In genomic region chr6:24774696-24775519, GRCh38 we compare ENCODE assay signal across 8 cellular contexts.
DNase-seq lines count a peak whose midpoint lies in the region; ATAC-seq lines count a peak whose summit lies in the region.

GMNN (plus strand) TSS chr6:24774937; CDS start chr6:24777247, 2,310 bp downstream.

- H3K9ac ChIP-seq in BLaER1 treated with 17β-estradiol and CSF1 and Interleukin-3, amounts not matched to agents 10 nM and 100 nM = peak within 1 kb of the TSS; percentile 76 to 95 (median 93)

- peak; percentile 95 for ATAC-seq in GM19328 (IDR thresholded peaks at IDR 0.05; ENCODE audit: unreplicated experiment)
- peak; percentile 81 for ATAC-seq in HG03469 (IDR thresholded peaks at IDR 0.05; ENCODE audit: unreplicated experiment)

- peak within 1 kb of the TSS; percentile 56 to 96 (median 92); a peak in 21 of 22 replicates for H3K27ac ChIP-seq in BLaER1 treated with 17β-estradiol and CSF1 and Interleukin-3, amounts not matched to agents 10 nM and 100 nM
- peak within 1 kb of the TSS; percentile 100 for H3K27ac ChIP-seq in cingulate gyrus (ENCODE audit: low read depth, low read length)

- peaks cover 23 to 43% (median 34%) of the 10 kb centered on the region in 10 experiments for H3K4me1 ChIP-seq in BLaER1 treated with 17β-estradiol and CSF1 and Interleukin-3, amounts not matched to agents 10 nM and 100 nM

- H3K36me3 ChIP-seq in BLaER1 treated with 17β-estradiol and CSF1 and Interleukin-3, amounts not matched to agents 10 nM and 100 nM = peaks cover 0 to 28% (median 19%) of the 10 kb centered on the region in 11 experiments; a peak in 13 of 22 replicates

- peak within 1 kb of the TSS; percentile 83 to 94 (median 89) for H3K4me3 ChIP-seq in BLaER1 treated with 17β-estradiol and CSF1 and Interleukin-3, amounts not matched to agents 10 nM and 100 nM

- no peaks in the 10 kb centered on the region for H3K27me3 ChIP-seq in BLaER1 treated with 17β-estradiol and CSF1 and Interleukin-3, amounts not matched to agents 10 nM and 100 nM

- no peaks in the 10 kb centered on the region for H3K9me3 ChIP-seq in BLaER1 treated with 17β-estradiol and CSF1 and Interleukin-3, amounts not matched to agents 10 nM and 100 nM (replicated peaks in 1 of 11)

- H4K20me1 ChIP-seq in BLaER1 treated with 17β-estradiol and CSF1 and Interleukin-3, amounts not matched to agents 10 nM and 100 nM = peaks cover 0 to 45% (median 25%) of the 10 kb centered on the region in 11 experiments; a peak in 16 of 22 replicates

- peak within 1 kb of the TSS; percentile 86 to 99 (median 91) for H3K4me2 ChIP-seq in BLaER1 treated with 17β-estradiol and CSF1 and Interleukin-3, amounts not matched to agents 10 nM and 100 nM

- DNase-seq in NCI-H526 (lab: John Stamatoyannopoulos, UW) = peak; percentile 91 to 98
- DNase-seq in activated CD4-positive, alpha-beta T cell treated with anti-CD3 and anti-CD28 coated beads for 48 hours = peak; percentile 100
- peak; percentile 92 for DNase-seq in kidney tubule cell (ENCODE audit: low spot score)
- peak; percentile 93 to 99 for DNase-seq in stimulated activated CD4-positive, alpha-beta T cell treated with anti-CD3 and anti-CD28 coated beads, Interleukin-1b, Interleukin-23, amount 100 ng/mL, for 1 hour (ENCODE audit: low read depth in 2 of 2)

Comparison
In these comparisons a context has a peak if more than half of its experiments do, and no peak if none do; other contexts are left out.
1. Peak in every context shown above with its lines: DNase-seq, ATAC-seq, H3K4me3 ChIP-seq and H3K27ac ChIP-seq.